Comparison of ENCODE assay signal across 2 cellular contexts in genomic region chr7:16770657-16771329, GRCh38.
TF ChIP-seq lines count a peak whose summit lies in the region.

No MANE protein-coding gene starts in this region.

TF ChIP-seq in HEK293, 187 proteins besides CTCF, POLR2A, EP300 and RAD21:
- TF ChIP-seq IKZF3 (tag by site-specific recombination; IDR thresholded peaks at IDR 0.05) (peak; percentile 23; the same call in 1 of the 2 replicates), PRDM1 (tag by site-specific recombination; IDR thresholded peaks at IDR 0.05) (0 out of 2 replicates have a peak, but pooled peaks have one; percentile 6), ZBTB44 (tag by site-specific recombination; IDR thresholded peaks at IDR 0.05) (no peak), ZNF366 (tag by site-specific recombination; conservative IDR thresholded peaks at IDR 0.05) (0 out of 2 replicates have a peak, but pooled peaks have one; percentile 20), ZNF629 (tag by site-specific recombination; IDR thresholded peaks at IDR 0.05) (0 out of 2 replicates have a peak, but pooled peaks have one; percentile 17), ZSCAN16 (tag by site-specific recombination; IDR thresholded peaks at IDR 0.05) (no peak), PRDM6 (tag by site-specific recombination; IDR thresholded peaks at IDR 0.05) (peak; percentile 73), ZXDB (tag by site-specific recombination; IDR thresholded peaks at IDR 0.05) (peak; percentile 23; the same call in 1 of the 2 replicates), ZSCAN23 (tag by site-specific recombination; IDR thresholded peaks at IDR 0.05) (no peak), SP3 (tag by site-specific recombination; IDR thresholded peaks at IDR 0.05) (no peak), FEZF1 (tag by site-specific recombination; IDR thresholded peaks at IDR 0.05) (peak; percentile 58), ZNF404 (tag by site-specific recombination; IDR thresholded peaks at IDR 0.05) (no peak), GLIS1 (tag by site-specific recombination; IDR thresholded peaks at IDR 0.05) (no peak), KLF16 (tag by site-specific recombination; IDR thresholded peaks at IDR 0.05) (no peak)
- TF ChIP-seq, protein P1, sequence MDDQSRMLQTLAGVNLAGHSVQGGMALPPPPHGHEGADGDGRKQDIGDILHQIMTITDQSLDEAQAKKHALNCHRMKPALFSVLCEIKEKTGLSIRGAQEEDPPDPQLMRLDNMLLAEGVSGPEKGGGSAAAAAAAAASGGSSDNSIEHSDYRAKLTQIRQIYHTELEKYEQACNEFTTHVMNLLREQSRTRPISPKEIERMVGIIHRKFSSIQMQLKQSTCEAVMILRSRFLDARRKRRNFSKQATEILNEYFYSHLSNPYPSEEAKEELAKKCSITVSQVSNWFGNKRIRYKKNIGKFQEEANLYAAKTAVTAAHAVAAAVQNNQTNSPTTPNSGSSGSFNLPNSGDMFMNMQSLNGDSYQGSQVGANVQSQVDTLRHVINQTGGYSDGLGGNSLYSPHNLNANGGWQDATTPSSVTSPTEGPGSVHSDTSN (CRISPR knock-in tag; IDR thresholded peaks at IDR 0.05): no peak
- TF ChIP-seq, protein P2, sequence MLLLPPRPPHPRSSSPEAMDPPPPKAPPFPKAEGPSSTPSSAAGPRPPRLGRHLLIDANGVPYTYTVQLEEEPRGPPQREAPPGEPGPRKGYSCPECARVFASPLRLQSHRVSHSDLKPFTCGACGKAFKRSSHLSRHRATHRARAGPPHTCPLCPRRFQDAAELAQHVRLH (tag by site-specific recombination; IDR thresholded peaks at IDR 0.05): no peak
- TF ChIP-seq, protein P3, sequence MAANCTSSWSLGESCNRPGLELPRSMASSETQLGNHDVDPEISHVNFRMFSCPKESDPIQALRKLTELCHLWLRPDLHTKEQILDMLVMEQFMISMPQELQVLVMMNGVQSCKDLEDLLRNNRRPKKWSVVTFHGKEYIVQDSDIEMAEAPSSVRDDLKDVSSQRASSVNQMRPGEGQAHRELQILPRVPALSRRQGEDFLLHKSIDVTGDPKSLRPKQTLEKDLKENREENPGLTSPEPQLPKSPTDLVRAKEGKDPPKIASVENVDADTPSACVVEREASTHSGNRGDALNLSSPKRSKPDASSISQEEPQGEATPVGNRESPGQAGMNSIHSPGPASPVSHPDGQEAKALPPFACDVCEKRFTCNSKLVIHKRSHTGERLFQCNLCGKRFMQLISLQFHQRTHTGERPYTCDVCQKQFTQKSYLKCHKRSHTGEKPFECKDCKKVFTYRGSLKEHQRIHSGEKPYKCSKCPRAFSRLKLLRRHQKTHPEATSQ (tag by site-specific recombination; IDR thresholded peaks at IDR 0.05): no peak

TF ChIP-seq in HepG2, 621 proteins besides CTCF, POLR2A, EP300 and RAD21:
- no peak for TF ChIP-seq SIX1 (CRISPR knock-in tag; IDR thresholded peaks at IDR 0.05; ENCODE audit: borderline replicate concordance)
